8 cellular contexts compared by ENCODE assay signal in the genomic region with DNA sequence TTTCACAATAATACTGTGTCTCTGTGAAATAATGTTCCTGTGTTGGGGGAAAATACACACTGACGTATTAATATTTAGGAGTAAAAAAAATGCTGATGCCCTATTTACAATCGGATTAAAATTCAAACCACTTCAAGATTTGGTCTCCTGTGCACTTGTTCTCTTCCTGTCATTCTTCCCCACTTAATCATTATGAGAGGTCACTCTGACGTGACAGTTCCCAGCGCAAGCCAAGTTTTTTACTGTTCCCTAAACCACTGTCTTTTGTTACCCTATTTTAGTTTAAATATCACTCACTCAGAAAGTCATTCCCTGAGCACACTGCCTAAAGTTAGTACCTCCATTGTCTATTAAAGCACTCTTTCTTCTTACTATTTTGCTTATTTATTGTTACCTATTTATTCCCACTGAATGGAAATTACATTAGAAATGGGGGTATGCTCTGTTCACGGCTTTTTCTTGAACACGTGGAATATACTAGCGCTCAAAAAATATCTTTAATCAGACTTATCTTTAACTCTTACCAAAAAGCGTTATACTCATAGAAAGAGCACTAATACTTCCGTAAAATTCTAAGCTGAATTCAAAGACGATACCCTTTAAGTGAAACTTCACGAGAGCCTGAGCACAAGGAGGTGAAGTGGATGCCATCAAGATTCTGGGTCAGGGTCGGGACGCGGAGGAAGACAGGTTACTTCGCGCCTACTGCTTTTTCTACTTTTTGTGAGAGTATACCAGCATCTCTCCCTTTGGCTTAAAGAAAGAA. TPM values are rescaled to one million over a fixed set of nuclear protein-coding genes. Genes with fewer than 3 reads are reported as not detected.
A peak's percentile ranks its signal among the peaks of the same experiment; 100 is the strongest.
DNase-seq lines count a peak whose midpoint lies in the region; ATAC-seq and TF ChIP-seq lines count a peak whose summit lies in the region.

No MANE protein-coding gene starts in this region.

- peak overlapping the region; percentile 92 to 99 (median 94) for H3K27ac ChIP-seq in Peyer's patch
- peak overlapping the region; percentile 58 to 98 (median 93) for H3K27ac ChIP-seq in dorsolateral prefrontal cortex

- TF ChIP-seq CTCF in Peyer's patch (IDR thresholded peaks at IDR 0.05) (no peak), dorsolateral prefrontal cortex (IDR thresholded peaks at IDR 0.05 in 54 of 56, conservative IDR thresholded peaks at IDR 0.05 in 2 of 56; ENCODE audit: low read depth in 1 of 56, partially characterized antibody in 56 of 56) (no peak)

- H3K9me3 ChIP-seq in Peyer's patch: no peaks in the 10 kb centered on the region

- ATAC-seq in GM19468 (IDR thresholded peaks at IDR 0.05; ENCODE audit: extremely low read depth, unreplicated experiment): peak; percentile 2
- peak; percentile 14 for ATAC-seq in HG03558 (IDR thresholded peaks at IDR 0.05; ENCODE audit: extremely low read depth, unreplicated experiment)

- peaks cover 0 to 26% (median 8%) of the 10 kb centered on the region in 4 donors for H3K4me1 ChIP-seq in Peyer's patch

- H3K36me3 ChIP-seq in Peyer's patch: peaks cover 0 to 11% (median 0%) of the 10 kb centered on the region in 3 donors

- H3K27me3 ChIP-seq in Peyer's patch (no peaks in the 10 kb centered on the region), dorsolateral prefrontal cortex (no peaks in the 10 kb centered on the region)

- TF ChIP-seq POLR2A in Peyer's patch (IDR thresholded peaks at IDR 0.05): no peak

- DNase-seq in DMS79 (lab: John Stamatoyannopoulos, UW) (peak; percentile 74), Peyer's patch (no peak), dorsolateral prefrontal cortex (no peak), midbrain (lab: John Stamatoyannopoulos, UW) (peak; percentile 41), iPS-NIHi11 (ENCODE audit: low spot score) (no peak), middle frontal gyrus (ENCODE audit: extremely low spot score, low spot score) (no peak)

- H3K4me3 ChIP-seq in Peyer's patch: peak overlapping the region; percentile 71 to 85 (median 79)
- peak overlapping the region; percentile 63 to 99 (median 90) for H3K4me3 ChIP-seq in dorsolateral prefrontal cortex

- intact Hi-C loops in dorsolateral prefrontal cortex (cut with DNase I): loop anchor here (1.0 to 5.0 kb wide), 5 partner anchors 53 to 393 kb away; a partner anchor contains a TSS

RNA-seq across cellular contexts. Expression of a gene that starts 0.7 kb away (rescaled TPM):
- total RNA-seq in Peyer's patch (100 to 1,000 TPM in 2 of 4 donors, 10 to 100 TPM in 2; 78.5 to 199 (median 112) TPM), dorsolateral prefrontal cortex (100 to 1,000 TPM in 10 of 120 experiments, 10 to 100 TPM in 110; 45.6 to 146 (median 80.0) TPM)

RNA-seq across cellular contexts. Expression of a gene that starts 44.0 kb away (rescaled TPM):
- total RNA-seq in Peyer's patch (10 to 100 TPM; 37.1 to 70.6 (median 44.9) TPM), dorsolateral prefrontal cortex (100 to 1,000 TPM in 27 of 120 experiments, 10 to 100 TPM in 93; 34.6 to 122 (median 87.5) TPM)

RNA-seq across cellular contexts. Expression of a gene that starts 54.4 kb away (rescaled TPM):
- total RNA-seq in Peyer's patch: 10 to 100 TPM; 22.9 to 66.0 (median 26.7) TPM
- total RNA-seq in dorsolateral prefrontal cortex: 10 to 100 TPM; 24.5 to 59.8 (median 40.9) TPM

Comparison
In these comparisons a context has a peak if more than half of its experiments do, and no peak if none do; other contexts are left out.
1. DNase-seq: peak in DMS79 (single experiment) and midbrain (single experiment); none in Peyer's patch (0 of 3), dorsolateral prefrontal cortex (0 of 10), iPS-NIHi11 (single experiment) and middle frontal gyrus (single experiment).